ENCODE assay signal across 12 cellular contexts in the genomic region with DNA sequence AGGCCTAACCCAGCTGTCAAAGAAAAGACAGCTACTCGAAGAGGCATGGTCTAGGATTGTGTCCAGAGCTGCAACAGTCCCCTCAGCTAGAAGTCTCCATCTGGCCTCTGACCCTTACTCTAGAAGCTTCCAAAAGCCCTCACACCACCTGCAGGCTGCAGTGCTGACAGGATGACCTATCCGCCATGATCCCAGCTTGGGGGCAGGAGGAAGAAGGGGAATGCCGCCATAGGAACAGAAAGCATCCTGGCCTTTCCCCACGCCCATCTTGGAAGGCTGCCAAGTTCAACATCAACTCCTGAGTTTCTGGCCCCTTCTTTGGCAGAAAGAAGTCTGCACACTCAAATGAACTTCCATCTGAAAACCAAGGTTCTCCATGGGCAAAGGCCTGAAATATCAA. TPM values are rescaled to one million over a fixed set of nuclear protein-coding genes. Genes with fewer than 3 reads are reported as not detected.
DNase-seq lines count a peak whose midpoint lies in the region; ATAC-seq and TF ChIP-seq lines count a peak whose summit lies in the region.
"Had no signal": no experiment of that assay in that cellular context is flagged by ENCODE, and none has a peak within 500 bp of the region (broad histone marks: within the 10 kb centered on the region; RNA-seq: fewer than 3 reads in every experiment).

No MANE protein-coding gene starts in this region.

- peaks cover 23% of the 10 kb centered on the region for H3K4me1 Mint-ChIP-seq in chondrocyte (ENCODE audit: low read depth)
- H3K4me1 Mint-ChIP-seq in immature natural killer cell: peaks cover 0 to 2% of the 10 kb centered on the region in 2 donors
- no peaks in the 10 kb centered on the region for H3K4me1 Mint-ChIP-seq in activated T-cell treated with anti-CD3 and anti-CD28 coated beads, Interleukin-2, amount 50 U/mL, for 72 hours (ENCODE audit: low read depth)

- H3K27ac Mint-ChIP-seq in chondrocyte (ENCODE audit: unreplicated experiment) (no peak overlapping the region), immature natural killer cell (no peak overlapping the region)
- no peak overlapping the region for H3K27ac Mint-ChIP-seq in activated T-cell treated with anti-CD3 and anti-CD28 coated beads, Interleukin-2, amount 50 U/mL, for 72 hours

- DNase-seq in NCI-H146 (lab: John Stamatoyannopoulos, UW): peak; percentile 78
- no peak for DNase-seq in NCI-H146 treated with DMSO at 0.1 percent for 48 hours (lab: John Stamatoyannopoulos, UW; ENCODE audit: unreplicated experiment)
- DNase-seq in NCI-H2227 treated with DMSO at 0.1 percent for 48 hours (lab: John Stamatoyannopoulos, UW): peak; percentile 64
- DNase-seq in chondrocyte (ENCODE audit: low spot score): peak; percentile 22
- DNase-seq in pulmonary artery endothelial cell (ENCODE audit: low read depth, low spot score): peak; percentile 69
- no peak for DNase-seq in immature natural killer cell
- no peak for DNase-seq in stimulated activated naive CD4-positive, alpha-beta T cell treated with Interleukin-2 at 50 U/mL for 16 hours (lab: John Stamatoyannopoulos, UW)
- no peak for DNase-seq in activated T-cell treated with anti-CD3 and anti-CD28 coated beads, Interleukin-2, amount 50 U/mL, for 72 hours
- DNase-seq: ACHN had no signal

- H3K36me3 Mint-ChIP-seq in chondrocyte (ENCODE audit: low read depth) (no peaks in the 10 kb centered on the region), immature natural killer cell (no peaks in the 10 kb centered on the region)
- no peaks in the 10 kb centered on the region for H3K36me3 Mint-ChIP-seq in activated T-cell treated with anti-CD3 and anti-CD28 coated beads, Interleukin-2, amount 50 U/mL, for 72 hours (ENCODE audit: insufficient read depth in 2 of 2)

- H3K4me3 Mint-ChIP-seq in chondrocyte (ENCODE audit: unreplicated experiment) (no peak overlapping the region), immature natural killer cell (no peak overlapping the region)
- H3K4me3 Mint-ChIP-seq in activated T-cell treated with anti-CD3 and anti-CD28 coated beads, Interleukin-2, amount 50 U/mL, for 72 hours: no peak overlapping the region
- H3K4me3 Mint-ChIP-seq: central memory CD8-positive, alpha-beta T cell; neural crest cell had no signal

- H3K9me3 Mint-ChIP-seq in chondrocyte (ENCODE audit: low read depth) (no peaks in the 10 kb centered on the region), immature natural killer cell (no peaks in the 10 kb centered on the region)
- H3K9me3 Mint-ChIP-seq in activated T-cell treated with anti-CD3 and anti-CD28 coated beads, Interleukin-2, amount 50 U/mL, for 72 hours: no peaks in the 10 kb centered on the region
- H3K9me3 Mint-ChIP-seq: central memory CD8-positive, alpha-beta T cell; neural crest cell had no signal

- no peak for TF ChIP-seq CTCF in chondrocyte (IDR thresholded peaks at IDR 0.05)

- H3K27me3 Mint-ChIP-seq in chondrocyte (ENCODE audit: low read depth) (no peaks in the 10 kb centered on the region), immature natural killer cell (ENCODE audit: low read depth in 3 of 3) (peaks cover 3 to 9% (median 4%) of the 10 kb centered on the region in 3 donors)
- no peaks in the 10 kb centered on the region for H3K27me3 Mint-ChIP-seq in activated T-cell treated with anti-CD3 and anti-CD28 coated beads, Interleukin-2, amount 50 U/mL, for 72 hours (ENCODE audit: low read depth)
- H3K27me3 Mint-ChIP-seq: central memory CD8-positive, alpha-beta T cell had no signal

- no peak for ATAC-seq in activated T-cell treated with anti-CD3 and anti-CD28 coated beads, Interleukin-2, amount 50 U/mL, for 72 hours (replicated peaks in 1 of 2)

RNA-seq across cellular contexts. Expression of a gene that starts 3.1 kb away (rescaled TPM):
- not detected in 3 replicates for total RNA-seq in chondrocyte
- not detected in 2 replicates for total RNA-seq in pulmonary artery endothelial cell
- polyA plus RNA-seq in immature natural killer cell: not detected
- not detected for total RNA-seq in activated T-cell treated with anti-CD3 and anti-CD28 coated beads, Interleukin-2, amount 50 U/mL, for 72 hours
- total RNA-seq: neural crest cell, urinary bladder had no signal
- polyA plus RNA-seq: urinary bladder had no signal

RNA-seq across cellular contexts. Expression of a gene that starts 11.8 kb away (rescaled TPM):
- total RNA-seq in chondrocyte (not detected in 3 replicates), pulmonary artery endothelial cell (not detected in 2 replicates)
- not detected for polyA plus RNA-seq in immature natural killer cell
- not detected for total RNA-seq in activated T-cell treated with anti-CD3 and anti-CD28 coated beads, Interleukin-2, amount 50 U/mL, for 72 hours
- total RNA-seq: neural crest cell, urinary bladder had no signal
- polyA plus RNA-seq: urinary bladder had no signal

RNA-seq across cellular contexts. Expression of a gene that starts 12.6 kb away (rescaled TPM):
- total RNA-seq in chondrocyte: not detected in 3 replicates
- not detected in 2 replicates for total RNA-seq in pulmonary artery endothelial cell
- not detected for polyA plus RNA-seq in immature natural killer cell
- not detected for total RNA-seq in activated T-cell treated with anti-CD3 and anti-CD28 coated beads, Interleukin-2, amount 50 U/mL, for 72 hours
- total RNA-seq: neural crest cell had no signal

RNA-seq across cellular contexts. Expression of a gene that starts 25.6 kb away (rescaled TPM):
- total RNA-seq in chondrocyte: not detected in 3 replicates
- total RNA-seq in pulmonary artery endothelial cell: not detected in 2 replicates
- not detected for polyA plus RNA-seq in immature natural killer cell
- total RNA-seq in activated T-cell treated with anti-CD3 and anti-CD28 coated beads, Interleukin-2, amount 50 U/mL, for 72 hours: not detected
- total RNA-seq: neural crest cell, urinary bladder had no signal
- polyA plus RNA-seq: urinary bladder had no signal

RNA-seq across cellular contexts. Expression of a gene that starts 25.9 kb away (rescaled TPM):
- total RNA-seq in chondrocyte (not detected in 3 replicates), pulmonary artery endothelial cell (1.6 and 3.4 TPM in 2 replicates)
- not detected for polyA plus RNA-seq in immature natural killer cell
- not detected for total RNA-seq in activated T-cell treated with anti-CD3 and anti-CD28 coated beads, Interleukin-2, amount 50 U/mL, for 72 hours
- total RNA-seq: neural crest cell had no signal

Comparison
In these comparisons a context has a peak if more than half of its experiments do, and no peak if none do; other contexts are left out.
1. DNase-seq: peak in NCI-H146 (single experiment), NCI-H2227 treated with DMSO at 0.1 percent for 48 hours (single experiment), chondrocyte (single experiment) and pulmonary artery endothelial cell (single experiment); none in NCI-H146 treated with DMSO at 0.1 percent for 48 hours (single experiment), immature natural killer cell (0 of 3), stimulated activated naive CD4-positive, alpha-beta T cell treated with Interleukin-2 at 50 U/mL for 16 hours (single experiment) and activated T-cell treated with anti-CD3 and anti-CD28 coated beads, Interleukin-2, amount 50 U/mL, for 72 hours (0 of 2).